Comparison of ENCODE assay signal across 31 cellular contexts in genomic region chr1:82030830-82031229, GRCh38.
"Had no signal": no experiment of that assay in that cellular context is flagged by ENCODE, and none has a peak within 500 bp of the region (broad histone marks: within the 10 kb centered on the region; RNA-seq: fewer than 3 reads in every experiment).

No MANE protein-coding gene starts in this region.

- H3K4me3 ChIP-seq: ascending aorta, breast epithelium, cardiac muscle cell, colonic mucosa, esophagus muscularis mucosa, gastrocnemius medialis, heart left ventricle had no signal

- H3K4me1 ChIP-seq: ascending aorta, breast epithelium, colonic mucosa, esophagus muscularis mucosa, foreskin keratinocyte, gastrocnemius medialis, heart left ventricle had no signal

- H3K36me3 Mint-ChIP-seq: activated CD4-positive, alpha-beta memory T cell treated with anti-CD3 and anti-CD28 coated beads for 36 hours; activated CD8-positive, alpha-beta memory T cell treated with anti-CD3 and anti-CD28 coated beads, Interleukin-2, amount 10 ng/mL, durations not matched to agents 7 days and 5 days; activated naive CD4-positive, alpha-beta T cell treated with anti-CD3 and anti-CD28 coated beads, Interleukin-2, amount 50 U/mL, for 24 hours; activated naive CD8-positive, alpha-beta T cell treated with anti-CD3 and anti-CD28 coated beads, Interleukin-2, amount 10 ng/mL, durations not matched to agents 7 days and 5 days; brain had no signal

- H3K36me3 ChIP-seq: ascending aorta, breast epithelium, cardiac muscle cell, colonic mucosa, esophagus muscularis mucosa, gastrocnemius medialis, heart left ventricle had no signal

- H3K27ac Mint-ChIP-seq: activated CD4-positive, alpha-beta memory T cell treated with anti-CD3 and anti-CD28 coated beads for 36 hours; activated CD4-positive, alpha-beta T cell treated with anti-CD3 and anti-CD28 coated beads for 36 hours; activated CD4-positive, alpha-beta T cell treated with anti-CD3 and anti-CD28 coated beads, Interleukin-2, amount 10 ng/mL, durations not matched to agents 24 days and 14 days; activated CD8-positive, alpha-beta memory T cell treated with anti-CD3 and anti-CD28 coated beads, Interleukin-2, amount 10 ng/mL, durations not matched to agents 7 days and 5 days; activated CD8-positive, alpha-beta T cell treated with anti-CD3 and anti-CD28 coated beads, Interleukin-2, amount 10 ng/mL, durations not matched to agents 7 days and 5 days; activated naive CD4-positive, alpha-beta T cell treated with anti-CD3 and anti-CD28 coated beads for 36 hours; activated naive CD4-positive, alpha-beta T cell treated with anti-CD3 and anti-CD28 coated beads, Interleukin-2, amount 50 U/mL, for 24 hours; activated naive CD8-positive, alpha-beta T cell treated with anti-CD3 and anti-CD28 coated beads, Interleukin-2, amount 10 ng/mL, durations not matched to agents 7 days and 5 days; activated T-helper 1 cell treated with anti-CD3 and anti-CD28 coated beads, Interleukin-12 subunit alpha, Interleukin-12 subunit beta, Interleukin-2, Interleukin-4 antibody, amounts not matched to agents 30 ng/mL and 10 ng/mL and 1 ng/mL, durations not matched to agents 14 hours and 24 hours and 36 hours; activated T-helper 2 cell treated with anti-CD3 and anti-CD28 coated beads, Interferon-gamma antibody, Interleukin-2, Interleukin-4, amounts not matched to agents 10 μg/mL and 5 μg/mL and 100 μg/mL, durations not matched to agents 14 hours and 24 hours and 36 hours; brain had no signal

- H3K27me3 ChIP-seq: ascending aorta, breast epithelium, cardiac muscle cell, colonic mucosa, esophagus muscularis mucosa, foreskin keratinocyte, gastrocnemius medialis, heart left ventricle had no signal

- H3K9me3 ChIP-seq: ascending aorta, breast epithelium, colonic mucosa, esophagus muscularis mucosa, gastrocnemius medialis, heart left ventricle had no signal

- H3K9me3 Mint-ChIP-seq: activated CD4-positive, alpha-beta T cell treated with anti-CD3 and anti-CD28 coated beads, Interleukin-2, amount 10 ng/mL, durations not matched to agents 24 days and 14 days; activated naive CD4-positive, alpha-beta T cell treated with anti-CD3 and anti-CD28 coated beads, Interleukin-2, amount 50 U/mL, for 24 hours; activated naive CD8-positive, alpha-beta T cell treated with anti-CD3 and anti-CD28 coated beads, Interleukin-2, amount 10 ng/mL, durations not matched to agents 7 days and 5 days; activated T-helper 1 cell treated with anti-CD3 and anti-CD28 coated beads, Interleukin-12 subunit alpha, Interleukin-12 subunit beta, Interleukin-2, Interleukin-4 antibody, amounts not matched to agents 30 ng/mL and 10 ng/mL and 1 ng/mL, durations not matched to agents 14 hours and 24 hours and 36 hours; activated T-helper 2 cell treated with anti-CD3 and anti-CD28 coated beads, Interferon-gamma antibody, Interleukin-2, Interleukin-4, amounts not matched to agents 10 μg/mL and 5 μg/mL and 100 μg/mL, durations not matched to agents 14 hours and 24 hours and 36 hours had no signal

- H3K27ac ChIP-seq: ascending aorta, breast epithelium, cardiac muscle cell, colonic mucosa, esophagus muscularis mucosa, foreskin keratinocyte, gastrocnemius medialis, heart left ventricle had no signal

- ATAC-seq: activated CD4-positive, alpha-beta T cell treated with anti-CD3 and anti-CD28 coated beads for 36 hours; activated CD8-positive, alpha-beta memory T cell treated with anti-CD3 and anti-CD28 coated beads, Interleukin-2, amount 10 ng/mL, durations not matched to agents 7 days and 5 days; activated CD8-positive, alpha-beta T cell treated with anti-CD3 and anti-CD28 coated beads, Interleukin-2, amount 10 ng/mL, durations not matched to agents 7 days and 5 days; foreskin keratinocyte; gastrocnemius medialis; heart left ventricle had no signal

- DNase-seq: activated CD4-positive, alpha-beta memory T cell treated with anti-CD3 and anti-CD28 coated beads for 36 hours; activated CD4-positive, alpha-beta T cell treated with anti-CD3 and anti-CD28 coated beads for 36 hours; activated CD4-positive, alpha-beta T cell treated with anti-CD3 and anti-CD28 coated beads, Interleukin-2, amount 10 ng/mL, durations not matched to agents 24 days and 14 days; activated CD4-positive, CD25-positive, alpha-beta regulatory T cell; activated CD4-positive, CD25-positive, alpha-beta regulatory T cell treated with anti-CD3 and anti-CD28 coated beads, Interleukin-2, amount 50 U/mL, for 72 hours; activated CD8-positive, alpha-beta memory T cell treated with anti-CD3 and anti-CD28 coated beads, Interleukin-2, amount 10 ng/mL, durations not matched to agents 7 days and 5 days; activated CD8-positive, alpha-beta memory T cell treated with anti-CD3 and anti-CD28 coated beads, Interleukin-2, amount 50 U/mL, for 4 hours; activated CD8-positive, alpha-beta T cell treated with anti-CD3 and anti-CD28 coated beads, Interleukin-2, amount 10 ng/mL, durations not matched to agents 7 days and 5 days; activated effector memory CD4-positive, alpha-beta T cell treated with anti-CD3 and anti-CD28 coated beads, Interleukin-2, amount 50 U/mL, for 16 hours; activated naive CD4-positive, alpha-beta T cell treated with anti-CD3 and anti-CD28 coated beads for 36 hours; activated naive CD8-positive, alpha-beta T cell treated with anti-CD3 and anti-CD28 coated beads, Interleukin-2, amount 10 ng/mL, durations not matched to agents 7 days and 5 days; activated T-cell treated with anti-CD3 and anti-CD28 coated beads, Interleukin-2, amount 50 U/mL, for 1 hour; activated T-cell treated with anti-CD3 and anti-CD28 coated beads, Interleukin-2, amount 50 U/mL, for 48 hours; central memory CD4-positive, alpha-beta T cell; cerebellar nuclear complex; colonic mucosa; effector CD8-positive, alpha-beta T cell; erythroblast; foreskin keratinocyte; gastrocnemius medialis; glutamatergic neuron; heart left ventricle; T-helper 2 cell had no signal
